Comparison of ENCODE assay signal across 1 cellular context in the genomic region with DNA sequence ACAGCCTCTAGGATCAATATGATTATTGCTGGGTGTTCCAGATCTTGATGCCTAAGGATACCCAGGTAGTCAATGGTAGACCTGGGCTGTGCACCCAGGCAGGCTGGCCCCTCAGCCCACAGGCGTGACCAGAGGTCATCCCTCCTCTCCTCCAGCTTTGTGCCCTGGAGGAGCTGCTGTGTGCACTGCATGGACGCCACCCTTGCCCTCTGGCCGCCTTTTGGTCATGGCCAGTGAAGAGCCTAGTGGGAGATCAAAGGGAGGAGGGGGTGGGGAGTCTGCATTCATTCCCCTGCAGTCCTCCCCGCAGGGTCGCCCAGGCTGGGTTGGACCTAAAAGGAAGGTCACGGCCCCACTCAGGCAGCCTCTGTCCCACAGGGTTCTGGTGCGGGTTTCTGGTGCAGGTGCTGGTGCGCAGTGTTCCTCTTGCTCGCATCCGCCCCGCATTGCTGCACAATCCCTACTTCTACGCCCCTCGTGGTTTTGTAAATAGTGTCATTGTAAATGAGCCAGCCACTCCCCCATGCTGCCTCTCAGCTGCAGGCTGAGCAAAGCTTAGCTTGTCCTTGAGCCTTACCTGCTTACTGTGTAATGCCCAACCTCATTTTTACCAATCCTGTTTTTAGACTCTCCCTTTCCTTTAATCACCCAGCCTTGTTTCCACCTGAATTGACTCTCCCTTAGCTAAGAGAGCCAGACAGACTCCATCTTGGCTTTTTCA.
TF ChIP-seq lines count a peak whose summit lies in the region.

No MANE protein-coding gene starts in this region.

TF ChIP-seq in HepG2, 621 proteins besides CTCF, POLR2A, EP300 and RAD21 (continued from another document and continues in another):
- TF ChIP-seq, protein P1, sequence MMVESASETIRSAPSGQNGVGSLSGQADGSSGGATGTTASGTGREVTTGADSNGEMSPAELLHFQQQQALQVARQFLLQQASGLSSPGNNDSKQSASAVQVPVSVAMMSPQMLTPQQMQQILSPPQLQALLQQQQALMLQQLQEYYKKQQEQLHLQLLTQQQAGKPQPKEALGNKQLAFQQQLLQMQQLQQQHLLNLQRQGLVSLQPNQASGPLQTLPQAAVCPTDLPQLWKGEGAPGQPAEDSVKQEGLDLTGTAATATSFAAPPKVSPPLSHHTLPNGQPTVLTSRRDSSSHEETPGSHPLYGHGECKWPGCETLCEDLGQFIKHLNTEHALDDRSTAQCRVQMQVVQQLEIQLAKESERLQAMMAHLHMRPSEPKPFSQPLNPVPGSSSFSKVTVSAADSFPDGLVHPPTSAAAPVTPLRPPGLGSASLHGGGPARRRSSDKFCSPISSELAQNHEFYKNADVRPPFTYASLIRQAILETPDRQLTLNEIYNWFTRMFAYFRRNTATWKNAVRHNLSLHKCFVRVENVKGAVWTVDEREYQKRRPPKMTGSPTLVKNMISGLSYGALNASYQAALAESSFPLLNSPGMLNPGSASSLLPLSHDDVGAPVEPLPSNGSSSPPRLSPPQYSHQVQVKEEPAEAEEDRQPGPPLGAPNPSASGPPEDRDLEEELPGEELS (CRISPR knock-in tag; IDR thresholded peaks at IDR 0.05): peak; percentile 99
- TF ChIP-seq ZNF577 (CRISPR knock-in tag; IDR thresholded peaks at IDR 0.05; ENCODE audit: borderline replicate concordance, low read depth): peak; percentile 73
- TF ChIP-seq ZNF296 (CRISPR knock-in tag; conservative IDR thresholded peaks at IDR 0.05): peak; percentile 94
- TF ChIP-seq ARNT2 (CRISPR knock-in tag; IDR thresholded peaks at IDR 0.05; ENCODE audit: low read depth): peak; percentile 68; the same call in 1 of the 2 replicates
- TF ChIP-seq MTERF4 (CRISPR knock-in tag; IDR thresholded peaks at IDR 0.05): peak; percentile 93; the same call in 1 of the 2 replicates
- peak; percentile 89 for TF ChIP-seq ZBTB26 (CRISPR knock-in tag; IDR thresholded peaks at IDR 0.05; ENCODE audit: borderline replicate concordance)
- TF ChIP-seq FOXK1 (CRISPR knock-in tag; IDR thresholded peaks at IDR 0.05; ENCODE audit: borderline replicate concordance, low read depth): peak; percentile 97; the same call in 1 of the 2 replicates
- TF ChIP-seq ZUFSP (CRISPR knock-in tag; IDR thresholded peaks at IDR 0.05; ENCODE audit: borderline replicate concordance): no peak
- TF ChIP-seq RFX3 (CRISPR knock-in tag; IDR thresholded peaks at IDR 0.05): no peak
- TF ChIP-seq, protein P2, sequence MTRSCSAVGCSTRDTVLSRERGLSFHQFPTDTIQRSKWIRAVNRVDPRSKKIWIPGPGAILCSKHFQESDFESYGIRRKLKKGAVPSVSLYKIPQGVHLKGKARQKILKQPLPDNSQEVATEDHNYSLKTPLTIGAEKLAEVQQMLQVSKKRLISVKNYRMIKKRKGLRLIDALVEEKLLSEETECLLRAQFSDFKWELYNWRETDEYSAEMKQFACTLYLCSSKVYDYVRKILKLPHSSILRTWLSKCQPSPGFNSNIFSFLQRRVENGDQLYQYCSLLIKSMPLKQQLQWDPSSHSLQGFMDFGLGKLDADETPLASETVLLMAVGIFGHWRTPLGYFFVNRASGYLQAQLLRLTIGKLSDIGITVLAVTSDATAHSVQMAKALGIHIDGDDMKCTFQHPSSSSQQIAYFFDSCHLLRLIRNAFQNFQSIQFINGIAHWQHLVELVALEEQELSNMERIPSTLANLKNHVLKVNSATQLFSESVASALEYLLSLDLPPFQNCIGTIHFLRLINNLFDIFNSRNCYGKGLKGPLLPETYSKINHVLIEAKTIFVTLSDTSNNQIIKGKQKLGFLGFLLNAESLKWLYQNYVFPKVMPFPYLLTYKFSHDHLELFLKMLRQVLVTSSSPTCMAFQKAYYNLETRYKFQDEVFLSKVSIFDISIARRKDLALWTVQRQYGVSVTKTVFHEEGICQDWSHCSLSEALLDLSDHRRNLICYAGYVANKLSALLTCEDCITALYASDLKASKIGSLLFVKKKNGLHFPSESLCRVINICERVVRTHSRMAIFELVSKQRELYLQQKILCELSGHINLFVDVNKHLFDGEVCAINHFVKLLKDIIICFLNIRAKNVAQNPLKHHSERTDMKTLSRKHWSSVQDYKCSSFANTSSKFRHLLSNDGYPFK (CRISPR knock-in tag; IDR thresholded peaks at IDR 0.05; ENCODE audit: borderline replicate concordance): peak; percentile 89; the same call in 1 of the 2 replicates
- peak; percentile 97 for TF ChIP-seq RELA (CRISPR knock-in tag; IDR thresholded peaks at IDR 0.05)
- TF ChIP-seq KDM1A (CRISPR knock-in tag; IDR thresholded peaks at IDR 0.05): peak; percentile 59; the same call in 1 of the 2 replicates
- TF ChIP-seq NCOA1 (CRISPR knock-in tag; IDR thresholded peaks at IDR 0.05): peak; percentile 99
- TF ChIP-seq ZNF7 (CRISPR knock-in tag; IDR thresholded peaks at IDR 0.05): peak; percentile 93
- TF ChIP-seq SOX5 (CRISPR knock-in tag; IDR thresholded peaks at IDR 0.05; ENCODE audit: borderline replicate concordance): peak; percentile 86
- TF ChIP-seq DNMT1 (CRISPR knock-in tag; IDR thresholded peaks at IDR 0.05): no peak; the same call in none of the 2 replicates
- TF ChIP-seq TAF15 (IDR thresholded peaks at IDR 0.05; ENCODE audit: low read depth, low read length, poor library complexity, severe bottlenecking): peak; percentile 98
- TF ChIP-seq KDM5B (CRISPR knock-in tag; IDR thresholded peaks at IDR 0.05; ENCODE audit: borderline replicate concordance): peak; percentile 97
- TF ChIP-seq, protein P3, sequence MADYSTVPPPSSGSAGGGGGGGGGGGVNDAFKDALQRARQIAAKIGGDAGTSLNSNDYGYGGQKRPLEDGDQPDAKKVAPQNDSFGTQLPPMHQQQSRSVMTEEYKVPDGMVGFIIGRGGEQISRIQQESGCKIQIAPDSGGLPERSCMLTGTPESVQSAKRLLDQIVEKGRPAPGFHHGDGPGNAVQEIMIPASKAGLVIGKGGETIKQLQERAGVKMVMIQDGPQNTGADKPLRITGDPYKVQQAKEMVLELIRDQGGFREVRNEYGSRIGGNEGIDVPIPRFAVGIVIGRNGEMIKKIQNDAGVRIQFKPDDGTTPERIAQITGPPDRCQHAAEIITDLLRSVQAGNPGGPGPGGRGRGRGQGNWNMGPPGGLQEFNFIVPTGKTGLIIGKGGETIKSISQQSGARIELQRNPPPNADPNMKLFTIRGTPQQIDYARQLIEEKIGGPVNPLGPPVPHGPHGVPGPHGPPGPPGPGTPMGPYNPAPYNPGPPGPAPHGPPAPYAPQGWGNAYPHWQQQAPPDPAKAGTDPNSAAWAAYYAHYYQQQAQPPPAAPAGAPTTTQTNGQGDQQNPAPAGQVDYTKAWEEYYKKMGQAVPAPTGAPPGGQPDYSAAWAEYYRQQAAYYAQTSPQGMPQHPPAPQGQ (CRISPR knock-in tag; IDR thresholded peaks at IDR 0.05; ENCODE audit: borderline replicate concordance): peak; percentile 54; the same call in 1 of the 2 replicates
- peak; percentile 96; the same call in 1 of the 2 replicates for TF ChIP-seq ARID2 (CRISPR knock-in tag; IDR thresholded peaks at IDR 0.05; ENCODE audit: borderline replicate concordance)
- TF ChIP-seq MXD1 (CRISPR knock-in tag; IDR thresholded peaks at IDR 0.05): peak; percentile 91
- peak; percentile 96 for TF ChIP-seq MXD4 (CRISPR knock-in tag; IDR thresholded peaks at IDR 0.05)
- peak; percentile 87; the same call in 1 of the 2 replicates for TF ChIP-seq ZMAT3 (CRISPR knock-in tag; conservative IDR thresholded peaks at IDR 0.05)
- TF ChIP-seq DR1 (CRISPR knock-in tag; IDR thresholded peaks at IDR 0.05): no peak; the same call in 1 of the 2 replicates
- no peak for TF ChIP-seq FOXP1 (IDR thresholded peaks at IDR 0.05)
- peak; percentile 94 for TF ChIP-seq FOXP1 (CRISPR knock-in tag; IDR thresholded peaks at IDR 0.05)
- TF ChIP-seq HDAC2 (CRISPR knock-in tag; IDR thresholded peaks at IDR 0.05): peak; percentile 96
- TF ChIP-seq ZNF781 (CRISPR knock-in tag; IDR thresholded peaks at IDR 0.05; ENCODE audit: borderline replicate concordance, not compliant biosample characterization): peak; percentile 34
- peak; percentile 78 for TF ChIP-seq AGO1 (IDR thresholded peaks at IDR 0.05; ENCODE audit: low read depth, low read length, poor library complexity, severe bottlenecking)
- TF ChIP-seq ZNF75D (CRISPR knock-in tag; IDR thresholded peaks at IDR 0.05; ENCODE audit: borderline replicate concordance): no peak
- TF ChIP-seq IRX3 (CRISPR knock-in tag; IDR thresholded peaks at IDR 0.05; ENCODE audit: borderline replicate concordance, low read depth): no peak; the same call in 1 of the 2 replicates
- peak; percentile 98 for TF ChIP-seq ZNF281 (CRISPR knock-in tag; IDR thresholded peaks at IDR 0.05; ENCODE audit: borderline replicate concordance)
- TF ChIP-seq, protein P4, sequence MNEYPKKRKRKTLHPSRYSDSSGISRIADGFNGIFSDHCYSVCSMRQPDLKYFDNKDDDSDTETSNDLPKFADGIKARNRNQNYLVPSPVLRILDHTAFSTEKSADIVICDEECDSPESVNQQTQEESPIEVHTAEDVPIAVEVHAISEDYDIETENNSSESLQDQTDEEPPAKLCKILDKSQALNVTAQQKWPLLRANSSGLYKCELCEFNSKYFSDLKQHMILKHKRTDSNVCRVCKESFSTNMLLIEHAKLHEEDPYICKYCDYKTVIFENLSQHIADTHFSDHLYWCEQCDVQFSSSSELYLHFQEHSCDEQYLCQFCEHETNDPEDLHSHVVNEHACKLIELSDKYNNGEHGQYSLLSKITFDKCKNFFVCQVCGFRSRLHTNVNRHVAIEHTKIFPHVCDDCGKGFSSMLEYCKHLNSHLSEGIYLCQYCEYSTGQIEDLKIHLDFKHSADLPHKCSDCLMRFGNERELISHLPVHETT (CRISPR knock-in tag; conservative IDR thresholded peaks at IDR 0.05): peak; percentile 90
- peak; percentile 99 for TF ChIP-seq ZNF451 (CRISPR knock-in tag; IDR thresholded peaks at IDR 0.05)
- peak; percentile 96 for TF ChIP-seq MNT (IDR thresholded peaks at IDR 0.05)
- TF ChIP-seq ZNF709 (CRISPR knock-in tag; IDR thresholded peaks at IDR 0.05): peak; percentile 93
- TF ChIP-seq RFX1 (IDR thresholded peaks at IDR 0.05): no peak
- TF ChIP-seq ZNF253 (CRISPR knock-in tag; IDR thresholded peaks at IDR 0.05; ENCODE audit: borderline replicate concordance): peak; percentile 87; the same call in 1 of the 2 replicates
- no peak for TF ChIP-seq SETDB1 (CRISPR knock-in tag; IDR thresholded peaks at IDR 0.05; ENCODE audit: borderline replicate concordance)
- TF ChIP-seq ELF4 (CRISPR knock-in tag; IDR thresholded peaks at IDR 0.05; ENCODE audit: borderline replicate concordance): no peak
- peak; percentile 78 for TF ChIP-seq FOSL2 (CRISPR knock-in tag; IDR thresholded peaks at IDR 0.05)
